In genomic region chr15:39511000-39511914, GRCh38 we compare ENCODE assay signal across 9 cellular contexts.
DNase-seq lines count a peak whose midpoint lies in the region; ATAC-seq and TF ChIP-seq lines count a peak whose summit lies in the region.
"Had no signal": no experiment of that assay in that cellular context is flagged by ENCODE, and none has a peak within 500 bp of the region (broad histone marks: within the 10 kb centered on the region; RNA-seq: fewer than 3 reads in every experiment).

No MANE protein-coding gene starts in this region.

- peak; percentile 91 for ATAC-seq in Right ventricle myocardium inferior
- no peak for ATAC-seq in T-cell (replicated peaks in 1 of 4)
- ATAC-seq in GM19467 (IDR thresholded peaks at IDR 0.05; ENCODE audit: unreplicated experiment): no peak

- intact Hi-C loops in Right ventricle myocardium inferior (cut with DNase I) (no loop called here), cardiac septum (cut with DNase I) (loop anchor here (5.0 kb wide), 1 partner anchor 61 kb away; no protein-coding TSS in a partner anchor)

- H3K4me3 Mint-ChIP-seq in T-cell: no peak overlapping the region

- no peak overlapping the region for H3K4me3 ChIP-seq in choroid plexus epithelial cell (ENCODE audit: low read depth, low read length)

- H3K4me1 Mint-ChIP-seq in T-cell: no peaks in the 10 kb centered on the region

- H3K36me3 Mint-ChIP-seq in T-cell: peaks cover 3% of the 10 kb centered on the region

- TF ChIP-seq CTCF in choroid plexus epithelial cell (conservative IDR thresholded peaks at IDR 0.05; ENCODE audit: low read depth, low read length): no peak

- H3K27me3 Mint-ChIP-seq in T-cell: peaks cover 22 to 34% of the 10 kb centered on the region in 2 donors

- CTCF ChIA-PET in T-cell (lab: Charles Lee): no interaction called here

- H3K27ac Mint-ChIP-seq in T-cell: peak overlapping the region in 1 of 2 donors; percentile 16

- POLR2A ChIA-PET in T-cell (lab: Charles Lee): no interaction called here

- DNase-seq in Right ventricle myocardium inferior (ENCODE audit: missing footprints) (peak; percentile 80), cardiac septum (ENCODE audit: low spot score) (no peak), choroid plexus epithelial cell (ENCODE audit: low read depth) (peak; percentile 87), lung microvascular endothelial cell (ENCODE audit: low read depth in 2 of 2) (peak; percentile 79 to 85), COR-L47 (lab: John Stamatoyannopoulos, UW) (no peak), RPMI8226 (no peak), T-cell (no peak)
- DNase-seq: midbrain had no signal

- H3K9me3 Mint-ChIP-seq in T-cell: peaks cover 3 to 17% (median 7%) of the 10 kb centered on the region in 3 donors

Comparison
In these comparisons a context has a peak if more than half of its experiments do, and no peak if none do; other contexts are left out.
1. DNase-seq: peak in Right ventricle myocardium inferior (single experiment), choroid plexus epithelial cell (single experiment) and lung microvascular endothelial cell (2 of 2); none in cardiac septum (single experiment), COR-L47 (single experiment), RPMI8226 (single experiment) and T-cell (0 of 34).